In genomic region chr1:16949026-16949425, GRCh38 we compare ENCODE assay signal across 11 cellular contexts. TPM values are rescaled to one million over a fixed set of nuclear protein-coding genes. Genes with fewer than 3 reads are reported as not detected.
A peak's percentile ranks its signal among the peaks of the same experiment; 100 is the strongest.
DNase-seq lines count a peak whose midpoint lies in the region; ATAC-seq, FAIRE-seq and TF ChIP-seq lines count a peak whose summit lies in the region.
"Not testable (repeated sequence)": the region's sequence is repeated elsewhere in the genome, so short reads cannot be mapped to it uniquely, and the experiment has no call there.
"Had no signal": no experiment of that assay in that cellular context is flagged by ENCODE, and none has a peak within 500 bp of the region (broad histone marks: within the 10 kb centered on the region; RNA-seq: fewer than 3 reads in every experiment).

No MANE protein-coding gene starts in this region.

- H3K79me2 ChIP-seq in astrocyte (ENCODE audit: insufficient read depth, low read length); endothelial cell of umbilical vein (ENCODE audit: control insufficient read depth, insufficient read depth, low read length): not testable (repeated sequence)

- not testable (repeated sequence) for H3K4me3 ChIP-seq in astrocyte (ENCODE audit: insufficient read depth, low read depth, low read length); endothelial cell of umbilical vein (replicated peaks in 1 of 3; ENCODE audit: insufficient read depth in 1 of 3, low read depth in 1 of 3, low read length in 3 of 3); pancreas

- CTCF ChIA-PET in endothelial cell of umbilical vein (lab: Charles Lee), result interaction anchor here (1.4 to 5.5 kb wide), 3 partner anchors 11 to 328 kb away, joined by 3 to 85 read pairs (median 14); no protein-coding TSS in a partner anchor

- not testable (repeated sequence) for H3K36me3 Mint-ChIP-seq in astrocyte (ENCODE audit: low read depth, unreplicated experiment)

- FAIRE-seq in astrocyte (lab: Jason Lieb, UNC); pancreas (lab: Jason Lieb, UNC): not testable (repeated sequence)
- FAIRE-seq in endothelial cell of umbilical vein (lab: Jason Lieb, UNC), result peak; percentile 68

- H3K9me3 ChIP-seq in astrocyte (ENCODE audit: insufficient read depth, low read depth, low read length); endothelial cell of umbilical vein (replicated peaks; ENCODE audit: control insufficient read depth, insufficient read depth, low read length); pancreas: not testable (repeated sequence)

- not testable (repeated sequence) for H3K4me1 ChIP-seq in astrocyte (ENCODE audit: insufficient read depth, low read length); endothelial cell of umbilical vein (ENCODE audit: control insufficient read depth, extremely low read depth, insufficient read depth, low read length)
- H3K4me1 ChIP-seq in foreskin keratinocyte, result peaks cover 11% of the 10 kb centered on the region
- peaks cover 0 to 15% (median 5%) of the 10 kb centered on the region in 3 donors for H3K4me1 ChIP-seq in pancreas

- POLR2A ChIA-PET in endothelial cell of umbilical vein (lab: Charles Lee), result not testable (repeated sequence)

- not testable (repeated sequence) for H3K4me2 ChIP-seq in astrocyte (ENCODE audit: low read length); endothelial cell of umbilical vein (ENCODE audit: insufficient read depth, low read length)

- dilution Hi-C loops in endothelial cell of umbilical vein (cut with MboI; ENCODE audit: extremely low pct_ligation_motif_present, low sequenced_read_pairs), result not testable (repeated sequence)

- H4K20me1 ChIP-seq in astrocyte (ENCODE audit: insufficient read depth, low read length); endothelial cell of umbilical vein (replicated peaks; ENCODE audit: control insufficient read depth, extremely low read depth, insufficient read depth, low read length): not testable (repeated sequence)

- H3K27me3 ChIP-seq in astrocyte (ENCODE audit: insufficient read depth, low read length); endothelial cell of umbilical vein (ENCODE audit: control insufficient read depth in 2 of 2, insufficient read depth in 2 of 2, low read length in 2 of 2); foreskin keratinocyte; pancreas: not testable (repeated sequence)

- not testable (repeated sequence) for H3K27ac ChIP-seq in astrocyte (ENCODE audit: low read depth, low read length); endothelial cell of umbilical vein (ENCODE audit: insufficient read depth, low read depth, low read length)
- H3K27ac ChIP-seq in foreskin keratinocyte (peak overlapping the region; percentile 88), pancreas (peak overlapping the region; percentile 72 to 84 (median 82))

- H3K27ac Mint-ChIP-seq in astrocyte (ENCODE audit: unreplicated experiment), result not testable (repeated sequence)

- 14 to 21% methylated on average over 7 of the region's 7 CpGs for WGBS in pancreas, 2 donors

- not testable (repeated sequence) for H3K27me3 Mint-ChIP-seq in astrocyte (ENCODE audit: low read depth, unreplicated experiment)

- BruUV-seq in endothelial cell of umbilical vein (replicated peaks; lab: Mats Ljungman, UMichigan), result not testable (repeated sequence)

- H3K9ac ChIP-seq in astrocyte (ENCODE audit: low read length), result peak overlapping the region; percentile 35
- not testable (repeated sequence) for H3K9ac ChIP-seq in endothelial cell of umbilical vein (replicated peaks; ENCODE audit: extremely low read depth, insufficient read depth, low read length)

- ATAC-seq in foreskin keratinocyte, result peak; percentile 61
- ATAC-seq in pancreas, result peak; percentile 79 to 89 (median 82)

- not testable (repeated sequence) for TF ChIP-seq POLR2A in endothelial cell of umbilical vein (IDR thresholded peaks at IDR 0.05; ENCODE audit: low read depth, low read length)

- H3K9me1 ChIP-seq in endothelial cell of umbilical vein (replicated peaks; ENCODE audit: control insufficient read depth, extremely low read depth, insufficient read depth, low read length), result not testable (repeated sequence)

- TF ChIP-seq CTCF in astrocyte (IDR thresholded peaks at IDR 0.05; ENCODE audit: insufficient read depth, low read depth, low read length); endothelial cell of umbilical vein (IDR thresholded peaks at IDR 0.05; ENCODE audit: extremely low read depth in 1 of 2, insufficient read depth in 1 of 2, low read depth in 1 of 2, low read length in 2 of 2); foreskin keratinocyte (conservative IDR thresholded peaks at IDR 0.05); pancreas (IDR thresholded peaks at IDR 0.05): not testable (repeated sequence)

- not testable (repeated sequence) for H3K36me3 ChIP-seq in astrocyte (ENCODE audit: insufficient read depth, low read length); endothelial cell of umbilical vein (ENCODE audit: control insufficient read depth in 2 of 2, extremely low read depth in 1 of 2, insufficient read depth in 2 of 2, low read length in 2 of 2); pancreas

- not testable (repeated sequence) for H2AFZ ChIP-seq in astrocyte (ENCODE audit: low read depth, low read length); endothelial cell of umbilical vein (ENCODE audit: low read depth, low read length)

- DNase-seq in AG08395 (ENCODE audit: low spot score) (peak; percentile 71), GM04503 (ENCODE audit: low read depth) (peak; percentile 47), HT1080 (ENCODE audit: low read depth) (peak; percentile 79), RKO (ENCODE audit: low spot score) (peak; percentile 68), astrocyte (ENCODE audit: low read depth) (peak; percentile 65), foreskin keratinocyte (peak; percentile 71 to 87), pancreas (peak; percentile 82 to 93 (median 88))
- DNase-seq in endothelial cell of umbilical vein (ENCODE audit: low read depth, low spot score), result not testable (repeated sequence)

- not testable (repeated sequence) for H3K4me3 Mint-ChIP-seq in astrocyte (ENCODE audit: unreplicated experiment)

- H3K4me1 Mint-ChIP-seq in astrocyte (ENCODE audit: low read depth, unreplicated experiment), result not testable (repeated sequence)

- H3K9me3 Mint-ChIP-seq in astrocyte (ENCODE audit: unreplicated experiment), result not testable (repeated sequence)

- intact Hi-C loops in endothelial cell of umbilical vein (cut with micrococcal nuclease), result not testable (repeated sequence)
- intact Hi-C loops in pancreas (cut with DNase I), result loop anchor here in 1 of 3 donors (10.0 kb wide), 1 partner anchor 334 kb away; the partner anchor contains the start of gene NBPF1

RNA-seq across cellular contexts. Expression of gene CROCC, which starts 27.3 kb away (rescaled TPM):
- 13.2 and 14.3 TPM in 2 replicates for total RNA-seq in HT1080 (2014; rRNA removed; shearing (Covaris generic))
- polyA plus RNA-seq in HT1080 (2015; cell fraction: cytosol; rRNA removed), result 4.6 and 6.9 TPM in 2 replicates
- polyA plus RNA-seq in HT1080 (2015; cell fraction: nucleus; rRNA removed), result 45.3 and 49.2 TPM in 2 replicates
- 12.1 and 15.9 TPM in 2 replicates for total RNA-seq in astrocyte
- total RNA-seq in endothelial cell of umbilical vein, result 27.0 and 35.5 TPM in 2 replicates
- polyA plus RNA-seq in endothelial cell of umbilical vein, result 18.2 and 18.3 TPM in 2 replicates
- polyA plus RNA-seq in endothelial cell of umbilical vein (2011; cell fraction: cytosol; rRNA removed), result 7.7 and 13.1 TPM in 2 replicates
- 109 and 119 TPM in 2 replicates for polyA plus RNA-seq in endothelial cell of umbilical vein (2011; cell fraction: nucleus; rRNA removed)
- 9.1 and 12.6 TPM in 2 replicates for polyA plus RNA-seq in endothelial cell of umbilical vein (2012)
- polyA minus RNA-seq in endothelial cell of umbilical vein, result 17.1 and 22.0 TPM in 2 replicates
- 4.6 TPM for polyA minus RNA-seq in endothelial cell of umbilical vein (2011; cell fraction: cytosol; rRNA and poly(A)+ RNA removed)
- 17.1 and 25.7 TPM in 2 replicates for polyA minus RNA-seq in endothelial cell of umbilical vein (2011; cell fraction: nucleus; rRNA and poly(A)+ RNA removed)
- 17.1 and 17.2 TPM in 2 replicates for total RNA-seq in foreskin keratinocyte
- 8.1 and 8.8 TPM in 2 replicates for polyA plus RNA-seq in foreskin keratinocyte
- total RNA-seq in pancreas, result 10 to 100 TPM in 5 of 6 donors, 1 to 10 TPM in 1; 8.1 to 18.3 (median 13.6) TPM
- polyA plus RNA-seq in pancreas, result 100 to 1,000 TPM in 1 of 2 donors, 10 to 100 TPM in 1; 52.6 to 101 TPM

RNA-seq across cellular contexts. Expression of gene MFAP2, which starts 31.4 kb away (rescaled TPM):
- total RNA-seq in HT1080 (2014; rRNA removed; shearing (Covaris generic)), result not detected in 2 replicates
- polyA plus RNA-seq in HT1080 (2015; cell fraction: cytosol; rRNA removed), result 0.09 and 1.2 TPM in 2 replicates
- 0.66 and 1.3 TPM in 2 replicates for polyA plus RNA-seq in HT1080 (2015; cell fraction: nucleus; rRNA removed)
- total RNA-seq in astrocyte, result 121 and 132 TPM in 2 replicates
- total RNA-seq in endothelial cell of umbilical vein, result 37.9 and 43.0 TPM in 2 replicates
- 138 and 183 TPM in 2 replicates for polyA plus RNA-seq in endothelial cell of umbilical vein
- 107 and 143 TPM in 2 replicates for polyA plus RNA-seq in endothelial cell of umbilical vein (2011; cell fraction: cytosol; rRNA removed)
- polyA plus RNA-seq in endothelial cell of umbilical vein (2011; cell fraction: nucleus; rRNA removed), result 75.2 and 132 TPM in 2 replicates
- polyA plus RNA-seq in endothelial cell of umbilical vein (2012), result 59.3 and 95.7 TPM in 2 replicates
- 32.4 and 35.5 TPM in 2 replicates for polyA minus RNA-seq in endothelial cell of umbilical vein
- not detected for polyA minus RNA-seq in endothelial cell of umbilical vein (2011; cell fraction: cytosol; rRNA and poly(A)+ RNA removed)
- polyA minus RNA-seq in endothelial cell of umbilical vein (2011; cell fraction: nucleus; rRNA and poly(A)+ RNA removed), result 19.6 and 39.9 TPM in 2 replicates
- 53.4 and 83.1 TPM in 2 replicates for total RNA-seq in foreskin keratinocyte
- polyA plus RNA-seq in foreskin keratinocyte, result 71.6 and 111 TPM in 2 replicates
- total RNA-seq in pancreas, result 10 to 100 TPM in 2 of 6 donors, 1 to 10 TPM in 4; 4.6 to 19.5 (median 7.6) TPM
- 10 to 100 TPM in 1 of 2 donors, 1 to 10 TPM in 1; 9.4 to 16.2 TPM for polyA plus RNA-seq in pancreas
- total RNA-seq: activated CD8-positive, alpha-beta T cell treated with anti-CD3 and anti-CD28 coated beads, Interleukin-2, amount 10 ng/mL, durations not matched to agents 7 days and 5 days; CD4-positive, alpha-beta T cell; naive thymus-derived CD4-positive, alpha-beta T cell had no signal

RNA-seq across cellular contexts. Expression of gene RNU1-2, which starts 53.2 kb away (rescaled TPM):
- total RNA-seq in HT1080 (2014; rRNA removed; shearing (Covaris generic)), result under 0.01 TPM in 1 of 2 replicates, not detected in the other
- polyA plus RNA-seq in HT1080 (2015; cell fraction: cytosol; rRNA removed), result not detected in 2 replicates
- polyA plus RNA-seq in HT1080 (2015; cell fraction: nucleus; rRNA removed), result not detected in 2 replicates
- 1,356 and 1,553 TPM in 2 replicates for total RNA-seq in astrocyte
- 1,319 and 2,019 TPM in 2 replicates for total RNA-seq in endothelial cell of umbilical vein
- polyA plus RNA-seq in endothelial cell of umbilical vein, result under 0.01 and 206 TPM in 2 replicates
- polyA plus RNA-seq in endothelial cell of umbilical vein (2011; cell fraction: cytosol; rRNA removed), result under 0.01 TPM in 1 of 2 replicates, not detected in the other
- polyA plus RNA-seq in endothelial cell of umbilical vein (2011; cell fraction: nucleus; rRNA removed), result under 0.01 TPM in 2 replicates
- 123 TPM in 1 of 2 replicates, not detected in the other for polyA plus RNA-seq in endothelial cell of umbilical vein (2012)
- 9,566 and 13,963 TPM in 2 replicates for polyA minus RNA-seq in endothelial cell of umbilical vein
- polyA minus RNA-seq in endothelial cell of umbilical vein (2011; cell fraction: cytosol; rRNA and poly(A)+ RNA removed), result 46,668 TPM
- polyA minus RNA-seq in endothelial cell of umbilical vein (2011; cell fraction: nucleus; rRNA and poly(A)+ RNA removed), result 60,677 and 87,675 TPM in 2 replicates
- total RNA-seq in foreskin keratinocyte, result 2,556 and 4,441 TPM in 2 replicates
- not detected in 2 replicates for polyA plus RNA-seq in foreskin keratinocyte
- 1,000 to 10,000 TPM in 4 of 6 donors, 100 to 1,000 TPM in 2; 687 to 5,169 (median 2,340) TPM for total RNA-seq in pancreas
- polyA plus RNA-seq in pancreas, result not detected
- polyA plus RNA-seq: naive thymus-derived CD4-positive, alpha-beta T cell had no signal

Comparison
In these comparisons a context has a peak if more than half of its experiments do, and no peak if none do; other contexts are left out.
1. RNA of gene RNU1-2, which starts 53.2 kb away (total RNA-seq): 2,556 to 4,441 TPM in foreskin keratinocyte, 687 to 5,169 TPM in pancreas, 1,356 to 1,553 TPM in astrocyte and 1,319 to 2,019 TPM in endothelial cell of umbilical vein; under 0.01 TPM in HT1080; every median in the first group is over 100 times any median in the second.